ENCODE assay signal across 23 cellular contexts in the genomic region with DNA sequence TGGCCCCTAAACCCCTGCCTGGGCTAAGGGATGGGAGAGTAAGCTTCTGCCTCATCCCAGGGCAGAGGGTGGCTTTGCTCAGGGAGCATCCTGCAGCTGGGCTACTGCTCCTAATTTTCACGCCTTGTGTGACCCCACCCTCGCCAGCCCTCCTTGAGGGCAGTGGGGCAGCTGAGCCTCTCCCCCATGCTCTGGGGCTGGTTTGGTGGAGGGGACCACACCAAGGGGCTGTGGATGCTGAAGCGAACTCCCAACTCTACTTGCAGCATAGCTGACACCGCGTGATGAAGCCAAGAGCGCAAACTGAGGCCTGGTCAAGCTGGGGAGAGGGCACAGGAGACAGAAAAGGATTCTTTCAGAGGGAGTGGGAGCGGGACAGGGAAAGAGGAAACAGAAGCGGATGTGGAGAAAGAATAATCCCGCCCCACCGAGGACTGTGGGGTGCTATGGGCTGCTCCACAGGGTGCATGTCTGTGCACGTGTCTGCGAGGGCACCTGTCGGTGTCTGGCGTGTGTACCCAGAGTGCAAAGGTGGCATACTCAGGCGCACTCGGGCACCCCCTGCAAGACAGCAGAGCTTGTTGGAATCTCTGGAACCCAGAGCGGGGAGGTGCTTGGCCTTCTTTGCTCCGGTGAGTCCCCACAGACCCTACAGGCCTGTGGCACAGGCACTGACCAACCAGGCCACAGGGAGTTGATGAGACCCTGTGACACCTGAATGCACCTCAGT. TPM values are rescaled to one million over a fixed set of nuclear protein-coding genes. Genes with fewer than 3 reads are reported as not detected.
DNase-seq lines count a peak whose midpoint lies in the region; ATAC-seq and TF ChIP-seq lines count a peak whose summit lies in the region.
"Had no signal": no experiment of that assay in that cellular context is flagged by ENCODE, and none has a peak within 500 bp of the region (broad histone marks: within the 10 kb centered on the region; RNA-seq: fewer than 3 reads in every experiment).

No MANE protein-coding gene starts in this region.

- CTCF ChIA-PET in activated CD8-positive, alpha-beta memory T cell treated with anti-CD3 and anti-CD28 coated beads, Interleukin-2, amount 10 ng/mL, durations not matched to agents 7 days and 5 days (lab: Charles Lee) = interaction anchor here (1.8 to 3.5 kb wide), 3 partner anchors 18 to 70 kb away, joined by 4 to 19 read pairs (median 4); no protein-coding TSS in a partner anchor
- CTCF ChIA-PET in CD4-positive, alpha-beta memory T cell (lab: Charles Lee; ENCODE audit: partially characterized antibody) = interaction anchor here (0.6 to 2.8 kb wide), 6 partner anchors 10 to 62 kb away, joined by 3 to 22 read pairs (median 6); no protein-coding TSS in a partner anchor

- H3K4me2 ChIP-seq in MM.1S (ENCODE audit: low read depth, low read length) = no peak overlapping the region

- no peak for DNase-seq in activated CD8-positive, alpha-beta memory T cell treated with anti-CD3 and anti-CD28 coated beads, Interleukin-2, amount 10 ng/mL, durations not matched to agents 7 days and 5 days
- DNase-seq in activated CD8-positive, alpha-beta memory T cell treated with anti-CD3 and anti-CD28 coated beads, Interleukin-2, amount 50 U/mL, for 4 hours = no peak
- no peak for DNase-seq in CD4-positive, alpha-beta memory T cell
- DNase-seq in activated naive CD8-positive, alpha-beta T cell treated with anti-CD3 and anti-CD28 coated beads, Interleukin-2, amount 10 ng/mL, durations not matched to agents 7 days and 5 days = no peak
- DNase-seq in MM.1S (no peak), NCI-H187 treated with DMSO at 0.1 percent for 48 hours (lab: John Stamatoyannopoulos, UW) (no peak)
- DNase-seq: adrenal gland, DMS153, H7, head of caudate nucleus, IMR-90, left colon, naive B cell, NCI-H1105, NCI-H2029 treated with DMSO at 0.1 percent for 48 hours, NCI-H226, NCI-H748 treated with DMSO at 0.1 percent for 48 hours, right lobe of liver, upper lobe of left lung had no signal

- no peak for ATAC-seq in activated CD8-positive, alpha-beta memory T cell treated with anti-CD3 and anti-CD28 coated beads, Interleukin-2, amount 10 ng/mL, durations not matched to agents 7 days and 5 days
- no peak for ATAC-seq in activated naive CD8-positive, alpha-beta T cell treated with anti-CD3 and anti-CD28 coated beads, Interleukin-2, amount 10 ng/mL, durations not matched to agents 7 days and 5 days (ENCODE audit: low read depth)
- no peak for ATAC-seq in GM19328 (IDR thresholded peaks at IDR 0.05; ENCODE audit: unreplicated experiment)

- H3K9me2 ChIP-seq in MM.1S (replicated peaks; ENCODE audit: insufficient read depth, low read length) = no peaks in the 10 kb centered on the region

- H3K4me3 Mint-ChIP-seq in activated CD8-positive, alpha-beta memory T cell treated with anti-CD3 and anti-CD28 coated beads, Interleukin-2, amount 10 ng/mL, durations not matched to agents 7 days and 5 days = no peak overlapping the region
- H3K4me3 Mint-ChIP-seq in CD4-positive, alpha-beta memory T cell = peak overlapping the region in 7 of 8 donors; percentile 41 to 86 (median 70)
- H3K4me3 Mint-ChIP-seq in activated naive CD8-positive, alpha-beta T cell treated with anti-CD3 and anti-CD28 coated beads, Interleukin-2, amount 10 ng/mL, durations not matched to agents 7 days and 5 days = peak overlapping the region; percentile 30
- H3K4me3 Mint-ChIP-seq: dendritic cell treated with granulocyte-macrophage colony-stimulating factor and Interleukin-4, amounts not matched to agents 40 ng/mL and 50 ng/mL, for 4 days had no signal

- TF ChIP-seq CTCF in neutrophil (IDR thresholded peaks at IDR 0.05) = no peak
- no peak for TF ChIP-seq CTCF in MM.1S (IDR thresholded peaks at IDR 0.05; ENCODE audit: low read length)

- H3K27ac ChIP-seq in CD4-positive, alpha-beta memory T cell (ENCODE audit: low read depth, low read length) = no peak overlapping the region
- H3K27ac ChIP-seq in neutrophil (peak overlapping the region; percentile 96), MM.1S (ENCODE audit: low read length) (no peak overlapping the region)
- H3K27ac ChIP-seq: adrenal gland, right lobe of liver had no signal

- no peaks in the 10 kb centered on the region for H3K36me3 ChIP-seq in CD4-positive, alpha-beta memory T cell (ENCODE audit: insufficient read depth, low read length)
- no peaks in the 10 kb centered on the region for H3K36me3 ChIP-seq in neutrophil
- no peaks in the 10 kb centered on the region for H3K36me3 ChIP-seq in MM.1S (replicated peaks; ENCODE audit: insufficient read depth, low read length)
- H3K36me3 ChIP-seq: adrenal gland, right lobe of liver, upper lobe of left lung had no signal

- H3K79me2 ChIP-seq in MM.1S (ENCODE audit: low read length) = no peaks in the 10 kb centered on the region

- peak overlapping the region; percentile 80 for H3K27ac Mint-ChIP-seq in activated CD8-positive, alpha-beta memory T cell treated with anti-CD3 and anti-CD28 coated beads, Interleukin-2, amount 10 ng/mL, durations not matched to agents 7 days and 5 days
- peak overlapping the region; percentile 73 to 92 (median 87) for H3K27ac Mint-ChIP-seq in CD4-positive, alpha-beta memory T cell
- H3K27ac Mint-ChIP-seq in activated naive CD8-positive, alpha-beta T cell treated with anti-CD3 and anti-CD28 coated beads, Interleukin-2, amount 10 ng/mL, durations not matched to agents 7 days and 5 days = peak overlapping the region; percentile 86
- H3K27ac Mint-ChIP-seq: dendritic cell treated with granulocyte-macrophage colony-stimulating factor and Interleukin-4, amounts not matched to agents 40 ng/mL and 50 ng/mL, for 4 days had no signal

- no peaks in the 10 kb centered on the region for H3F3A ChIP-seq in MM.1S (ENCODE audit: insufficient read depth, low read length)

- H3K9me3 ChIP-seq in CD4-positive, alpha-beta memory T cell (ENCODE audit: control insufficient read depth in 1 of 2, low read length in 2 of 2) = no peaks in the 10 kb centered on the region
- no peaks in the 10 kb centered on the region for H3K9me3 ChIP-seq in neutrophil
- H3K9me3 ChIP-seq in MM.1S (replicated peaks; ENCODE audit: insufficient read depth, low read length) = no peaks in the 10 kb centered on the region
- H3K9me3 ChIP-seq: adrenal gland, right lobe of liver, upper lobe of left lung had no signal

- H3K9me3 Mint-ChIP-seq in activated CD8-positive, alpha-beta memory T cell treated with anti-CD3 and anti-CD28 coated beads, Interleukin-2, amount 10 ng/mL, durations not matched to agents 7 days and 5 days (ENCODE audit: low read depth) = no peaks in the 10 kb centered on the region
- no peaks in the 10 kb centered on the region for H3K9me3 Mint-ChIP-seq in CD4-positive, alpha-beta memory T cell
- no peaks in the 10 kb centered on the region for H3K9me3 Mint-ChIP-seq in activated naive CD8-positive, alpha-beta T cell treated with anti-CD3 and anti-CD28 coated beads, Interleukin-2, amount 10 ng/mL, durations not matched to agents 7 days and 5 days
- H3K9me3 Mint-ChIP-seq: dendritic cell treated with granulocyte-macrophage colony-stimulating factor and Interleukin-4, amounts not matched to agents 40 ng/mL and 50 ng/mL, for 4 days had no signal

- peaks cover 33% of the 10 kb centered on the region for H3K4me1 Mint-ChIP-seq in activated CD8-positive, alpha-beta memory T cell treated with anti-CD3 and anti-CD28 coated beads, Interleukin-2, amount 10 ng/mL, durations not matched to agents 7 days and 5 days
- H3K4me1 Mint-ChIP-seq in CD4-positive, alpha-beta memory T cell = peaks cover 27 to 53% (median 39%) of the 10 kb centered on the region in 4 donors
- peaks cover 25% of the 10 kb centered on the region for H3K4me1 Mint-ChIP-seq in activated naive CD8-positive, alpha-beta T cell treated with anti-CD3 and anti-CD28 coated beads, Interleukin-2, amount 10 ng/mL, durations not matched to agents 7 days and 5 days

- no peak overlapping the region for H3K4me3 ChIP-seq in CD4-positive, alpha-beta memory T cell (ENCODE audit: low read length in 2 of 2)
- H3K4me3 ChIP-seq in neutrophil (ENCODE audit: low read depth in 1 of 2, low read length in 1 of 2) (peak overlapping the region in 1 of 2 experiments; percentile 54), MM.1S (ENCODE audit: low read length) (no peak overlapping the region)
- H3K4me3 ChIP-seq: adrenal gland, right lobe of liver, upper lobe of left lung had no signal

- H3K27me3 Mint-ChIP-seq in activated CD8-positive, alpha-beta memory T cell treated with anti-CD3 and anti-CD28 coated beads, Interleukin-2, amount 10 ng/mL, durations not matched to agents 7 days and 5 days = peaks cover 15% of the 10 kb centered on the region
- no peaks in the 10 kb centered on the region for H3K27me3 Mint-ChIP-seq in CD4-positive, alpha-beta memory T cell
- peaks cover 21% of the 10 kb centered on the region for H3K27me3 Mint-ChIP-seq in activated naive CD8-positive, alpha-beta T cell treated with anti-CD3 and anti-CD28 coated beads, Interleukin-2, amount 10 ng/mL, durations not matched to agents 7 days and 5 days

- H4K20me1 ChIP-seq in MM.1S (ENCODE audit: insufficient read depth, low read length) = no peaks in the 10 kb centered on the region

- no peak overlapping the region for H2AFZ ChIP-seq in MM.1S (ENCODE audit: low read length)

- no peaks in the 10 kb centered on the region for H3K36me3 Mint-ChIP-seq in activated CD8-positive, alpha-beta memory T cell treated with anti-CD3 and anti-CD28 coated beads, Interleukin-2, amount 10 ng/mL, durations not matched to agents 7 days and 5 days
- no peaks in the 10 kb centered on the region for H3K36me3 Mint-ChIP-seq in CD4-positive, alpha-beta memory T cell
- no peaks in the 10 kb centered on the region for H3K36me3 Mint-ChIP-seq in activated naive CD8-positive, alpha-beta T cell treated with anti-CD3 and anti-CD28 coated beads, Interleukin-2, amount 10 ng/mL, durations not matched to agents 7 days and 5 days
- H3K36me3 Mint-ChIP-seq: CD14-positive monocyte, naive B cell had no signal

- POLR2A ChIA-PET in CD4-positive, alpha-beta memory T cell (lab: Charles Lee; ENCODE audit: partially characterized antibody) = interaction anchor here (0.6 to 4.9 kb wide), 8 partner anchors 8 to 148 kb away, joined by 3 to 37 read pairs (median 5); partner anchors contain the start of genes CSGALNACT2, HNRNPF and RASGEF1A
- POLR2A ChIA-PET in activated naive CD8-positive, alpha-beta T cell treated with anti-CD3 and anti-CD28 coated beads, Interleukin-2, amount 10 ng/mL, durations not matched to agents 7 days and 5 days (lab: Charles Lee) = interaction anchor here (1.2 kb wide), 1 partner anchor 20 kb away, joined by 4 read pairs; no protein-coding TSS in a partner anchor

- H3K27me3 ChIP-seq in CD4-positive, alpha-beta memory T cell (ENCODE audit: insufficient read depth, low read length) = no peaks in the 10 kb centered on the region
- H3K27me3 ChIP-seq in neutrophil = peaks cover 25% of the 10 kb centered on the region
- no peaks in the 10 kb centered on the region for H3K27me3 ChIP-seq in MM.1S (replicated peaks; ENCODE audit: insufficient read depth, low read length)
- H3K27me3 ChIP-seq: right lobe of liver, upper lobe of left lung had no signal

- intact Hi-C loops in CD4-positive, alpha-beta memory T cell (cut with micrococcal nuclease) = loop anchor here (10.0 kb wide), 1 partner anchor 81 kb away; no protein-coding TSS in a partner anchor

- peaks cover 42% of the 10 kb centered on the region for H3K4me1 ChIP-seq in CD4-positive, alpha-beta memory T cell (ENCODE audit: insufficient read depth, low read length)
- H3K4me1 ChIP-seq in neutrophil (ENCODE audit: control insufficient read depth in 1 of 2, insufficient read depth in 1 of 2, low read depth in 1 of 2, low read length in 1 of 2) (peaks cover 47 to 57% of the 10 kb centered on the region in 2 experiments), MM.1S (ENCODE audit: low read length) (peaks cover 16% of the 10 kb centered on the region)
- H3K4me1 ChIP-seq: adrenal gland, right lobe of liver had no signal

- H3K9ac ChIP-seq in MM.1S (ENCODE audit: low read length) = no peak overlapping the region

RNA-seq across cellular contexts. Expression of gene RASGEF1A, which starts 19.4 kb away (rescaled TPM):
- 1 to 10 TPM; 3.2 to 4.2 TPM for total RNA-seq in activated CD8-positive, alpha-beta memory T cell treated with anti-CD3 and anti-CD28 coated beads, Interleukin-2, amount 10 ng/mL, durations not matched to agents 7 days and 5 days
- total RNA-seq in CD4-positive, alpha-beta memory T cell = 1 to 10 TPM; 6.5 to 7.4 TPM
- polyA plus RNA-seq in CD4-positive, alpha-beta memory T cell = 1 to 10 TPM; 1.3 to 3.4 TPM
- 1 to 10 TPM; 4.4 to 4.9 TPM for total RNA-seq in activated naive CD8-positive, alpha-beta T cell treated with anti-CD3 and anti-CD28 coated beads, Interleukin-2, amount 10 ng/mL, durations not matched to agents 7 days and 5 days
